In the genomic region with DNA sequence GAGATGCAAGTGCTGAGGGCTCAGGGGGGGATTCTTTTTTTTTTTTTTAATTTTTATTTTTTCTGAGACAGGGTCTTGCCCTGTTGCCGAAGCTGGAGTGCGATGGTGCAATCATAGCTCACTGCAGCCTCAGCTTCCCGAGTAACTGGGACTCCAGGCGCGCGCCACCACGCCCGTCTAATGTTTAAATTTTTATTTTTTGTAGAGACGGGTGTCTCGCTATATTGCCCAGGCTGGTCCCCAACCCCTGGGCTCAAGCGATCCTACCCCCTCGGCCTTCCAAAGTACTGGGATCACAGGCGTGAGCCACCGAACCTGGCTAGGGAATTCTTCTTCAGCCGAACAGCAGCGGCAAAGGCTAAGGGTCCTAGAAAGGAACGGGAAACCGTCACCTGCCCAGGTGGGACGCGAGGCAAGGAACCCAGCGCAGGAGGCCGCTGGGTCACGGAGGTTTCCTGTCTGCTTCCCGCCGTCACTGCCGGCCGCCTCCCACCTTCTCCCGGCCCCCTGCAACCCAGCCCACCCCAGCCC, we compare ENCODE assay signal across 1 cellular context.
A peak's percentile ranks its signal among the peaks of the same experiment; 100 is the strongest.
TF ChIP-seq lines count a peak whose summit lies in the region.

No MANE protein-coding gene starts in this region.

TF ChIP-seq in K562, 482 proteins besides CTCF, POLR2A, EP300 and RAD21 (continued from another document):
- TF ChIP-seq, protein P1, sequence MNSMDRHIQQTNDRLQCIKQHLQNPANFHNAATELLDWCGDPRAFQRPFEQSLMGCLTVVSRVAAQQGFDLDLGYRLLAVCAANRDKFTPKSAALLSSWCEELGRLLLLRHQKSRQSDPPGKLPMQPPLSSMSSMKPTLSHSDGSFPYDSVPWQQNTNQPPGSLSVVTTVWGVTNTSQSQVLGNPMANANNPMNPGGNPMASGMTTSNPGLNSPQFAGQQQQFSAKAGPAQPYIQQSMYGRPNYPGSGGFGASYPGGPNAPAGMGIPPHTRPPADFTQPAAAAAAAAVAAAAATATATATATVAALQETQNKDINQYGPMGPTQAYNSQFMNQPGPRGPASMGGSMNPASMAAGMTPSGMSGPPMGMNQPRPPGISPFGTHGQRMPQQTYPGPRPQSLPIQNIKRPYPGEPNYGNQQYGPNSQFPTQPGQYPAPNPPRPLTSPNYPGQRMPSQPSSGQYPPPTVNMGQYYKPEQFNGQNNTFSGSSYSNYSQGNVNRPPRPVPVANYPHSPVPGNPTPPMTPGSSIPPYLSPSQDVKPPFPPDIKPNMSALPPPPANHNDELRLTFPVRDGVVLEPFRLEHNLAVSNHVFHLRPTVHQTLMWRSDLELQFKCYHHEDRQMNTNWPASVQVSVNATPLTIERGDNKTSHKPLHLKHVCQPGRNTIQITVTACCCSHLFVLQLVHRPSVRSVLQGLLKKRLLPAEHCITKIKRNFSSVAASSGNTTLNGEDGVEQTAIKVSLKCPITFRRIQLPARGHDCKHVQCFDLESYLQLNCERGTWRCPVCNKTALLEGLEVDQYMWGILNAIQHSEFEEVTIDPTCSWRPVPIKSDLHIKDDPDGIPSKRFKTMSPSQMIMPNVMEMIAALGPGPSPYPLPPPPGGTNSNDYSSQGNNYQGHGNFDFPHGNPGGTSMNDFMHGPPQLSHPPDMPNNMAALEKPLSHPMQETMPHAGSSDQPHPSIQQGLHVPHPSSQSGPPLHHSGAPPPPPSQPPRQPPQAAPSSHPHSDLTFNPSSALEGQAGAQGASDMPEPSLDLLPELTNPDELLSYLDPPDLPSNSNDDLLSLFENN (IDR thresholded peaks at IDR 0.05; ENCODE audit: low read depth in 2 of 2, low read length in 2 of 2): no peak
- TF ChIP-seq, protein P2, sequence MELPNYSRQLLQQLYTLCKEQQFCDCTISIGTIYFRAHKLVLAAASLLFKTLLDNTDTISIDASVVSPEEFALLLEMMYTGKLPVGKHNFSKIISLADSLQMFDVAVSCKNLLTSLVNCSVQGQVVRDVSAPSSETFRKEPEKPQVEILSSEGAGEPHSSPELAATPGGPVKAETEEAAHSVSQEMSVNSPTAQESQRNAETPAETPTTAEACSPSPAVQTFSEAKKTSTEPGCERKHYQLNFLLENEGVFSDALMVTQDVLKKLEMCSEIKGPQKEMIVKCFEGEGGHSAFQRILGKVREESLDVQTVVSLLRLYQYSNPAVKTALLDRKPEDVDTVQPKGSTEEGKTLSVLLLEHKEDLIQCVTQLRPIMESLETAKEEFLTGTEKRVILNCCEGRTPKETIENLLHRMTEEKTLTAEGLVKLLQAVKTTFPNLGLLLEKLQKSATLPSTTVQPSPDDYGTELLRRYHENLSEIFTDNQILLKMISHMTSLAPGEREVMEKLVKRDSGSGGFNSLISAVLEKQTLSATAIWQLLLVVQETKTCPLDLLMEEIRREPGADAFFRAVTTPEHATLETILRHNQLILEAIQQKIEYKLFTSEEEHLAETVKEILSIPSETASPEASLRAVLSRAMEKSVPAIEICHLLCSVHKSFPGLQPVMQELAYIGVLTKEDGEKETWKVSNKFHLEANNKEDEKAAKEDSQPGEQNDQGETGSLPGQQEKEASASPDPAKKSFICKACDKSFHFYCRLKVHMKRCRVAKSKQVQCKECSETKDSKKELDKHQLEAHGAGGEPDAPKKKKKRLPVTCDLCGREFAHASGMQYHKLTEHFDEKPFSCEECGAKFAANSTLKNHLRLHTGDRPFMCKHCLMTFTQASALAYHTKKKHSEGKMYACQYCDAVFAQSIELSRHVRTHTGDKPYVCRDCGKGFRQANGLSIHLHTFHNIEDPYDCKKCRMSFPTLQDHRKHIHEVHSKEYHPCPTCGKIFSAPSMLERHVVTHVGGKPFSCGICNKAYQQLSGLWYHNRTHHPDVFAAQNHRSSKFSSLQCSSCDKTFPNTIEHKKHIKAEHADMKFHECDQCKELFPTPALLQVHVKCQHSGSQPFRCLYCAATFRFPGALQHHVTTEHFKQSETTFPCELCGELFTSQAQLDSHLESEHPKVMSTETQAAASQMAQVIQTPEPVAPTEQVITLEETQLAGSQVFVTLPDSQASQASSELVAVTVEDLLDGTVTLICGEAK (IDR thresholded peaks at IDR 0.05): no peak
- TF ChIP-seq, protein P2 (CRISPR knock-in tag; IDR thresholded peaks at IDR 0.05): no peak
- TF ChIP-seq, protein P3, sequence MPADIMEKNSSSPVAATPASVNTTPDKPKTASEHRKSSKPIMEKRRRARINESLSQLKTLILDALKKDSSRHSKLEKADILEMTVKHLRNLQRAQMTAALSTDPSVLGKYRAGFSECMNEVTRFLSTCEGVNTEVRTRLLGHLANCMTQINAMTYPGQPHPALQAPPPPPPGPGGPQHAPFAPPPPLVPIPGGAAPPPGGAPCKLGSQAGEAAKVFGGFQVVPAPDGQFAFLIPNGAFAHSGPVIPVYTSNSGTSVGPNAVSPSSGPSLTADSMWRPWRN (IDR thresholded peaks at IDR 0.05; ENCODE audit: low read depth): no peak
- no peak for TF ChIP-seq ARID2 (IDR thresholded peaks at IDR 0.05)
- no peak for TF ChIP-seq CC2D1A (IDR thresholded peaks at IDR 0.05)
- TF ChIP-seq, protein P4, sequence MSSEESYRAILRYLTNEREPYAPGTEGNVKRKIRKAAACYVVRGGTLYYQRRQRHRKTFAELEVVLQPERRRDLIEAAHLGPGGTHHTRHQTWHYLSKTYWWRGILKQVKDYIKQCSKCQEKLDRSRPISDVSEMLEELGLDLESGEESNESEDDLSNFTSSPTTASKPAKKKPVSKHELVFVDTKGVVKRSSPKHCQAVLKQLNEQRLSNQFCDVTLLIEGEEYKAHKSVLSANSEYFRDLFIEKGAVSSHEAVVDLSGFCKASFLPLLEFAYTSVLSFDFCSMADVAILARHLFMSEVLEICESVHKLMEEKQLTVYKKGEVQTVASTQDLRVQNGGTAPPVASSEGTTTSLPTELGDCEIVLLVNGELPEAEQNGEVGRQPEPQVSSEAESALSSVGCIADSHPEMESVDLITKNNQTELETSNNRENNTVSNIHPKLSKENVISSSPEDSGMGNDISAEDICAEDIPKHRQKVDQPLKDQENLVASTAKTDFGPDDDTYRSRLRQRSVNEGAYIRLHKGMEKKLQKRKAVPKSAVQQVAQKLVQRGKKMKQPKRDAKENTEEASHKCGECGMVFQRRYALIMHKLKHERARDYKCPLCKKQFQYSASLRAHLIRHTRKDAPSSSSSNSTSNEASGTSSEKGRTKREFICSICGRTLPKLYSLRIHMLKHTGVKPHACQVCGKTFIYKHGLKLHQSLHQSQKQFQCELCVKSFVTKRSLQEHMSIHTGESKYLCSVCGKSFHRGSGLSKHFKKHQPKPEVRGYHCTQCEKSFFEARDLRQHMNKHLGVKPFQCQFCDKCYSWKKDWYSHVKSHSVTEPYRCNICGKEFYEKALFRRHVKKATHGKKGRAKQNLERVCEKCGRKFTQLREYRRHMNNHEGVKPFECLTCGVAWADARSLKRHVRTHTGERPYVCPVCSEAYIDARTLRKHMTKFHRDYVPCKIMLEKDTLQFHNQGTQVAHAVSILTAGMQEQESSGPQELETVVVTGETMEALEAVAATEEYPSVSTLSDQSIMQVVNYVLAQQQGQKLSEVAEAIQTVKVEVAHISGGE (CRISPR knock-in tag; IDR thresholded peaks at IDR 0.05): no peak
- no peak for TF ChIP-seq MTF1 (CRISPR knock-in tag; IDR thresholded peaks at IDR 0.05; ENCODE audit: borderline replicate concordance)
- no peak for TF ChIP-seq ZNF224 (CRISPR knock-in tag; IDR thresholded peaks at IDR 0.05)
- TF ChIP-seq ZNF707 (CRISPR knock-in tag; conservative IDR thresholded peaks at IDR 0.05): no peak
- no peak for TF ChIP-seq ZNF175 (CRISPR knock-in tag; IDR thresholded peaks at IDR 0.05; ENCODE audit: low read depth)
- no peak for TF ChIP-seq YY1 (IDR thresholded peaks at IDR 0.05; ENCODE audit: borderline replicate concordance in 1 of 3, control insufficient read depth in 1 of 3, extremely low read depth in 1 of 3, insufficient read depth in 3 of 3, insufficient read length in 1 of 3, insufficient replicate concordance in 2 of 3, low read depth in 1 of 3, low read length in 2 of 3)
- TF ChIP-seq ZFX (CRISPR knock-in tag; IDR thresholded peaks at IDR 0.05): peak; percentile 65
- peak; percentile 74 for TF ChIP-seq BCOR (IDR thresholded peaks at IDR 0.05)
- TF ChIP-seq ASH1L (IDR thresholded peaks at IDR 0.05; ENCODE audit: borderline replicate concordance, low read depth, partially characterized antibody): no peak
- TF ChIP-seq ERF (CRISPR knock-in tag; IDR thresholded peaks at IDR 0.05): no peak
- TF ChIP-seq WHSC1 (IDR thresholded peaks at IDR 0.05; ENCODE audit: low read length): no peak
- TF ChIP-seq SMAD3 (CRISPR knock-in tag; conservative IDR thresholded peaks at IDR 0.05): no peak
- TF ChIP-seq PHF21A (IDR thresholded peaks at IDR 0.05; ENCODE audit: borderline replicate concordance, low read depth): no peak
- no peak for TF ChIP-seq ZNF197 (CRISPR knock-in tag; IDR thresholded peaks at IDR 0.05; ENCODE audit: low read depth)
- no peak for TF ChIP-seq CTBP1 (IDR thresholded peaks at IDR 0.05; ENCODE audit: borderline replicate concordance)
- TF ChIP-seq CXXC5 (CRISPR knock-in tag; IDR thresholded peaks at IDR 0.05): 0 out of 2 replicates have a peak, but pooled peaks have one; percentile 1
- no peak for TF ChIP-seq NFYB (IDR thresholded peaks at IDR 0.05; ENCODE audit: extremely low read depth, insufficient read length)
- TF ChIP-seq ELF4 (CRISPR knock-in tag; IDR thresholded peaks at IDR 0.05): no peak
- TF ChIP-seq, protein P5, sequence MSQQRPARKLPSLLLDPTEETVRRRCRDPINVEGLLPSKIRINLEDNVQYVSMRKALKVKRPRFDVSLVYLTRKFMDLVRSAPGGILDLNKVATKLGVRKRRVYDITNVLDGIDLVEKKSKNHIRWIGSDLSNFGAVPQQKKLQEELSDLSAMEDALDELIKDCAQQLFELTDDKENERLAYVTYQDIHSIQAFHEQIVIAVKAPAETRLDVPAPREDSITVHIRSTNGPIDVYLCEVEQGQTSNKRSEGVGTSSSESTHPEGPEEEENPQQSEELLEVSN (IDR thresholded peaks at IDR 0.05; ENCODE audit: borderline replicate concordance in 1 of 2, extremely low read depth in 1 of 2, insufficient read depth in 1 of 2, insufficient read length in 1 of 2, low read depth in 1 of 2, low read length in 1 of 2, poor library complexity in 1 of 2, severe bottlenecking in 1 of 2): peak in 1 of 2 experiments; percentile 39
- TF ChIP-seq, protein P6, sequence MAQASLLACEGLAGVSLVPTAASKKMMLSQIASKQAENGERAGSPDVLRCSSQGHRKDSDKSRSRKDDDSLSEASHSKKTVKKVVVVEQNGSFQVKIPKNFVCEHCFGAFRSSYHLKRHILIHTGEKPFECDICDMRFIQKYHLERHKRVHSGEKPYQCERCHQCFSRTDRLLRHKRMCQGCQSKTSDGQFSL (CRISPR knock-in tag; IDR thresholded peaks at IDR 0.05): no peak
- TF ChIP-seq, protein P6 (tag; IDR thresholded peaks at IDR 0.05): no peak
- TF ChIP-seq, protein P7, sequence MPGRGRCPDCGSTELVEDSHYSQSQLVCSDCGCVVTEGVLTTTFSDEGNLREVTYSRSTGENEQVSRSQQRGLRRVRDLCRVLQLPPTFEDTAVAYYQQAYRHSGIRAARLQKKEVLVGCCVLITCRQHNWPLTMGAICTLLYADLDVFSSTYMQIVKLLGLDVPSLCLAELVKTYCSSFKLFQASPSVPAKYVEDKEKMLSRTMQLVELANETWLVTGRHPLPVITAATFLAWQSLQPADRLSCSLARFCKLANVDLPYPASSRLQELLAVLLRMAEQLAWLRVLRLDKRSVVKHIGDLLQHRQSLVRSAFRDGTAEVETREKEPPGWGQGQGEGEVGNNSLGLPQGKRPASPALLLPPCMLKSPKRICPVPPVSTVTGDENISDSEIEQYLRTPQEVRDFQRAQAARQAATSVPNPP (IDR thresholded peaks at IDR 0.05; ENCODE audit: borderline replicate concordance, insufficient read depth, insufficient read length): no peak
- TF ChIP-seq ZNF316 (IDR thresholded peaks at IDR 0.05): no peak
- no peak for TF ChIP-seq PCBP1 (IDR thresholded peaks at IDR 0.05; ENCODE audit: low read depth, low read length, poor library complexity, severe bottlenecking)
- TF ChIP-seq NCOA4 (IDR thresholded peaks at IDR 0.05; ENCODE audit: partially characterized antibody): no peak
TF ChIP-seq in K562: peak in this region for 10.
